In genomic region chr2:11742702-11743530, GRCh38 we compare ENCODE assay signal across 1 cellular context.
TF ChIP-seq lines count a peak whose summit lies in the region.

No MANE protein-coding gene starts in this region.

TF ChIP-seq in SK-N-SH treated with all-trans-retinoic acid at 6 μM for 48 hours, 23 proteins besides CTCF, POLR2A, EP300 and RAD21 (continued from another document):
- TF ChIP-seq ARNTL (CRISPR knock-in tag; IDR thresholded peaks at IDR 0.05; ENCODE audit: borderline replicate concordance, low read depth) = no peak
- TF ChIP-seq BACH2 (CRISPR knock-in tag; IDR thresholded peaks at IDR 0.05; ENCODE audit: borderline replicate concordance) = no peak
- TF ChIP-seq, protein P1, sequence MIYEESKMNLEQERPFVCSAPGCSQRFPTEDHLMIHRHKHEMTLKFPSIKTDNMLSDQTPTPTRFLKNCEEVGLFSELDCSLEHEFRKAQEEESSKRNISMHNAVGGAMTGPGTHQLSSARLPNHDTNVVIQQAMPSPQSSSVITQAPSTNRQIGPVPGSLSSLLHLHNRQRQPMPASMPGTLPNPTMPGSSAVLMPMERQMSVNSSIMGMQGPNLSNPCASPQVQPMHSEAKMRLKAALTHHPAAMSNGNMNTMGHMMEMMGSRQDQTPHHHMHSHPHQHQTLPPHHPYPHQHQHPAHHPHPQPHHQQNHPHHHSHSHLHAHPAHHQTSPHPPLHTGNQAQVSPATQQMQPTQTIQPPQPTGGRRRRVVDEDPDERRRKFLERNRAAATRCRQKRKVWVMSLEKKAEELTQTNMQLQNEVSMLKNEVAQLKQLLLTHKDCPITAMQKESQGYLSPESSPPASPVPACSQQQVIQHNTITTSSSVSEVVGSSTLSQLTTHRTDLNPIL (CRISPR knock-in tag; IDR thresholded peaks at IDR 0.05; ENCODE audit: low read depth) = no peak
- no peak for TF ChIP-seq ZFP3 (CRISPR knock-in tag; IDR thresholded peaks at IDR 0.05)
- TF ChIP-seq SNAI2 (CRISPR knock-in tag; IDR thresholded peaks at IDR 0.05) = no peak
- TF ChIP-seq, protein P2, sequence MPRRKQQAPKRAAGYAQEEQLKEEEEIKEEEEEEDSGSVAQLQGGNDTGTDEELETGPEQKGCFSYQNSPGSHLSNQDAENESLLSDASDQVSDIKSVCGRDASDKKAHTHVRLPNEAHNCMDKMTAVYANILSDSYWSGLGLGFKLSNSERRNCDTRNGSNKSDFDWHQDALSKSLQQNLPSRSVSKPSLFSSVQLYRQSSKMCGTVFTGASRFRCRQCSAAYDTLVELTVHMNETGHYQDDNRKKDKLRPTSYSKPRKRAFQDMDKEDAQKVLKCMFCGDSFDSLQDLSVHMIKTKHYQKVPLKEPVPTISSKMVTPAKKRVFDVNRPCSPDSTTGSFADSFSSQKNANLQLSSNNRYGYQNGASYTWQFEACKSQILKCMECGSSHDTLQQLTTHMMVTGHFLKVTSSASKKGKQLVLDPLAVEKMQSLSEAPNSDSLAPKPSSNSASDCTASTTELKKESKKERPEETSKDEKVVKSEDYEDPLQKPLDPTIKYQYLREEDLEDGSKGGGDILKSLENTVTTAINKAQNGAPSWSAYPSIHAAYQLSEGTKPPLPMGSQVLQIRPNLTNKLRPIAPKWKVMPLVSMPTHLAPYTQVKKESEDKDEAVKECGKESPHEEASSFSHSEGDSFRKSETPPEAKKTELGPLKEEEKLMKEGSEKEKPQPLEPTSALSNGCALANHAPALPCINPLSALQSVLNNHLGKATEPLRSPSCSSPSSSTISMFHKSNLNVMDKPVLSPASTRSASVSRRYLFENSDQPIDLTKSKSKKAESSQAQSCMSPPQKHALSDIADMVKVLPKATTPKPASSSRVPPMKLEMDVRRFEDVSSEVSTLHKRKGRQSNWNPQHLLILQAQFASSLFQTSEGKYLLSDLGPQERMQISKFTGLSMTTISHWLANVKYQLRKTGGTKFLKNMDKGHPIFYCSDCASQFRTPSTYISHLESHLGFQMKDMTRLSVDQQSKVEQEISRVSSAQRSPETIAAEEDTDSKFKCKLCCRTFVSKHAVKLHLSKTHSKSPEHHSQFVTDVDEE (CRISPR knock-in tag; IDR thresholded peaks at IDR 0.05) = no peak
- TF ChIP-seq RARB (CRISPR knock-in tag; IDR thresholded peaks at IDR 0.05) = no peak
- TF ChIP-seq ZNF565 (CRISPR knock-in tag; conservative IDR thresholded peaks at IDR 0.05; ENCODE audit: low read depth) = no peak
- no peak for TF ChIP-seq ISL1 (CRISPR knock-in tag; IDR thresholded peaks at IDR 0.05)
- TF ChIP-seq OSR1 (CRISPR knock-in tag; IDR thresholded peaks at IDR 0.05) = no peak
- no peak for TF ChIP-seq ZFP30 (CRISPR knock-in tag; IDR thresholded peaks at IDR 0.05)
- TF ChIP-seq CSRNP3 (CRISPR knock-in tag; IDR thresholded peaks at IDR 0.05) = no peak
- TF ChIP-seq, protein P3, sequence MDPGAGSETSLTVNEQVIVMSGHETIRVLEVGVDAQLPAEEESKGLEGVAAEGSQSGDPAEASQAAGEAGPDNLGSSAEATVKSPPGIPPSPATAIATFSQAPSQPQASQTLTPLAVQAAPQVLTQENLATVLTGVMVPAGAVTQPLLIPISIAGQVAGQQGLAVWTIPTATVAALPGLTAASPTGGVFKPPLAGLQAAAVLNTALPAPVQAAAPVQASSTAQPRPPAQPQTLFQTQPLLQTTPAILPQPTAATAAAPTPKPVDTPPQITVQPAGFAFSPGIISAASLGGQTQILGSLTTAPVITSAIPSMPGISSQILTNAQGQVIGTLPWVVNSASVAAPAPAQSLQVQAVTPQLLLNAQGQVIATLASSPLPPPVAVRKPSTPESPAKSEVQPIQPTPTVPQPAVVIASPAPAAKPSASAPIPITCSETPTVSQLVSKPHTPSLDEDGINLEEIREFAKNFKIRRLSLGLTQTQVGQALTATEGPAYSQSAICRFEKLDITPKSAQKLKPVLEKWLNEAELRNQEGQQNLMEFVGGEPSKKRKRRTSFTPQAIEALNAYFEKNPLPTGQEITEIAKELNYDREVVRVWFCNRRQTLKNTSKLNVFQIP (CRISPR knock-in tag; IDR thresholded peaks at IDR 0.05; ENCODE audit: borderline replicate concordance, low read depth) = no peak
- TF ChIP-seq ZNF70 (CRISPR knock-in tag; IDR thresholded peaks at IDR 0.05) = no peak
